8 cellular contexts compared by ENCODE assay signal in the genomic region with DNA sequence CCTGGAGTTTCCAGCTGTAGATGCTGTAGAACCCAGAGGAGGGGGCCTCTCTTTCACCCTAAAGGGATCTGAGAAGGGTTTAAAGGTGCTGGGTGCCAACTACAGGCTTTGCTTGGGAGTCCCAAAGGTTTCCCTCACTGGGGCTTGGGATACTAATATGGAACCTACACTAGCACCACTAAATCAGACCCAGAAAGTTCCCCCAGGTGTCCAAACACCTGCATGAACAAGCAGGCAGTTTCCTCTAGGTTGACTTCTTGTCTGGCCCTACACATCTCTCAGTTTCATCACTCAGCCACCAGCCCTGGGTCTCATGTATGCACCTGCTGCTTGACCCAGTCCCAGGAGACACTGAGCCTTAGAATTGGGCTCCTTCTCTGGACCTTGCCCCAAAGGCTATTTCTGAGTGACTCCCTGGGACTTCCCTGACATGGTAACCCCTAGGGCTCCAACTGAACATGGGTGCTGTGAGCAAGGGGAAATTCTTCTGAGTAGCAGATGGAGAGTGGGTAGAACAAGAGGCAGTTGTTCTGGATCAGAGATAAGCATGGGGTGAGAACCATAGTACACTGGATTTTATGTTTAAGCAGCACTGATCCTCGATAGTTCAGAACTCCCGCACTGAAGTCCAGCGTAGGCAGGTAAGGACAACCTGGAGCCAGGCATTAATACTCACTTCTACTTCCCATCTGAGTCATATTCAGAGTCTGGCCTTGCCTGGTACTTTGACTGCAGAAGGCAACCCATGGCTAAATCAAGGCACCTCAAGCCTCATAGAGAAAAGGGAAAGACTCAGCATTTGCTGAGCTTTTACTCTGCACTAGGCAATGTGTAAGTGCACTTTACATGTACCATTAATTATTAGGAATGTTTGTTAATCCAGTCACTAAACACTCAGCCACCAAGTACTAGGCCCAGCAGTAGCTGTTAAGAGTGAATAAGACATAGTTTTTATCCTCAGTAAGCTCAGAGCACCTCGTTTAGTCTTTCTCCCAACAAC. TPM values are rescaled to one million over a fixed set of nuclear protein-coding genes. Genes with fewer than 3 reads are reported as not detected.
DNase-seq lines count a peak whose midpoint lies in the region; ATAC-seq and TF ChIP-seq lines count a peak whose summit lies in the region.

No MANE protein-coding gene starts in this region.

- no peaks in the 10 kb centered on the region for H3K9me2 ChIP-seq in hepatocyte (replicated peaks; ENCODE audit: insufficient read depth)

- 81% methylated on average over 4 of the region's 4 CpGs for WGBS in hepatocyte (ENCODE audit: low lambda C conversion rate, missing lambda C conversion rate)

- H3K27me3 ChIP-seq in HUES48 (ENCODE audit: control insufficient read depth, insufficient read depth, low read length) = no peaks in the 10 kb centered on the region
- no peaks in the 10 kb centered on the region for H3K27me3 ChIP-seq in hepatocyte
- H3K27me3 ChIP-seq in osteoblast (ENCODE audit: insufficient read depth, low read length) = no peaks in the 10 kb centered on the region

- H3K4me1 ChIP-seq in HUES48 (ENCODE audit: control insufficient read depth, insufficient read depth, low read length) (peaks cover 25% of the 10 kb centered on the region), hepatocyte (ENCODE audit: insufficient read depth) (peaks cover 50% of the 10 kb centered on the region), osteoblast (ENCODE audit: insufficient read depth, low read length) (peaks cover 15% of the 10 kb centered on the region)

- DNase-seq in GM10248 (ENCODE audit: extremely low spot score) (peak; percentile 44), hepatocyte (ENCODE audit: low spot score) (peak; percentile 38), osteoblast (ENCODE audit: insufficient read length, low spot score, missing footprints) (no peak), NCI-H345 (lab: John Stamatoyannopoulos, UW) (no peak), NCI-H82 treated with DMSO at 0.1 percent for 48 hours (lab: John Stamatoyannopoulos, UW; ENCODE audit: unreplicated experiment) (no peak), COR-L47 (lab: John Stamatoyannopoulos, UW) (no peak)

- no peaks in the 10 kb centered on the region for H4K20me1 ChIP-seq in hepatocyte (ENCODE audit: insufficient read depth, poor library complexity, severe bottlenecking)
- H4K20me1 ChIP-seq in osteoblast (ENCODE audit: insufficient read depth, low read length) = peaks cover 3% of the 10 kb centered on the region

- CTCF ChIA-PET in GM10248 (lab: Yijun Ruan, JAX) = interaction anchor here (0.7 to 4.2 kb wide), 10 partner anchors 10 to 175 kb away, joined by 3 to 34 read pairs (median 6); a partner anchor contains a TSS

- H3K79me2 ChIP-seq in hepatocyte (peaks cover 91% of the 10 kb centered on the region), osteoblast (ENCODE audit: insufficient read depth, low read length) (peaks cover 95% of the 10 kb centered on the region)

- POLR2A ChIA-PET in GM10248 (lab: Yijun Ruan, JAX) = interaction anchor here (1.5 kb wide), 1 partner anchor 11 kb away, joined by 4 read pairs; no protein-coding TSS in a partner anchor

- peak overlapping the region; percentile 45 for H3K4me2 ChIP-seq in hepatocyte
- H3K4me2 ChIP-seq in osteoblast (ENCODE audit: insufficient read depth, low read length) = no peak overlapping the region

- ATAC-seq in GM21526 (IDR thresholded peaks at IDR 0.05; ENCODE audit: low FRiP score, unreplicated experiment) = peak; percentile 74

- no peak for TF ChIP-seq CTCF in GM10248 (IDR thresholded peaks at IDR 0.05; ENCODE audit: control extremely low read depth, extremely low read depth, low read depth, missing control alignments)
- no peak for TF ChIP-seq CTCF in hepatocyte (IDR thresholded peaks at IDR 0.05; ENCODE audit: poor library complexity)
- TF ChIP-seq CTCF in osteoblast (IDR thresholded peaks at IDR 0.05; ENCODE audit: extremely low read depth, low read depth, low read length) = no peak

- H3K4me3 ChIP-seq in HUES48 (ENCODE audit: low read depth, low read length) (no peak overlapping the region), hepatocyte (no peak overlapping the region), osteoblast (ENCODE audit: insufficient read depth, low read length) (no peak overlapping the region)

- H3K36me3 ChIP-seq in HUES48 (ENCODE audit: control insufficient read depth, insufficient read depth, low read length) (peaks cover 33% of the 10 kb centered on the region; the same call in 1 of the 2 replicates), hepatocyte (replicated peaks; ENCODE audit: insufficient read depth, low read depth) (peaks cover 5% of the 10 kb centered on the region), osteoblast (ENCODE audit: insufficient read depth, low read length) (peaks cover 52% of the 10 kb centered on the region)

- H2AFZ ChIP-seq in hepatocyte (no peak overlapping the region), osteoblast (ENCODE audit: low read length) (no peak overlapping the region)

- no peaks in the 10 kb centered on the region for H3K9me3 ChIP-seq in HUES48 (ENCODE audit: control insufficient read depth, insufficient read depth, low read length)
- H3K9me3 ChIP-seq in hepatocyte (ENCODE audit: low read depth) = no peaks in the 10 kb centered on the region
- H3K9me3 ChIP-seq in osteoblast (ENCODE audit: low read depth, low read length) = no peaks in the 10 kb centered on the region

- H3K9ac ChIP-seq in HUES48 (ENCODE audit: low read depth, low read length) = no peak overlapping the region

- H3K27ac ChIP-seq in HUES48 (ENCODE audit: low read depth, low read length) (peak overlapping the region; percentile 78), hepatocyte (peak overlapping the region; percentile 99), osteoblast (ENCODE audit: low read depth, low read length) (no peak overlapping the region)

RNA-seq across cellular contexts. Expression of a gene that starts 16.8 kb away (rescaled TPM):
- total RNA-seq in hepatocyte = 139 and 145 TPM in 2 replicates
- polyA plus RNA-seq in hepatocyte = 104 and 108 TPM in 2 replicates
- 127 and 136 TPM in 2 replicates for total RNA-seq in osteoblast

RNA-seq across cellular contexts. Expression of a gene that starts 33.2 kb away (rescaled TPM):
- 22.9 and 23.9 TPM in 2 replicates for total RNA-seq in hepatocyte
- polyA plus RNA-seq in hepatocyte = 16.3 and 18.5 TPM in 2 replicates
- total RNA-seq in osteoblast = 16.2 and 18.5 TPM in 2 replicates

Comparison
In these comparisons a context has a peak if more than half of its experiments do, and no peak if none do; other contexts are left out.
1. DNase-seq: peak in GM10248 (single experiment) and hepatocyte (single experiment); none in osteoblast (single experiment), NCI-H345 (single experiment), NCI-H82 treated with DMSO at 0.1 percent for 48 hours (single experiment) and COR-L47 (single experiment).